ENCODE assay signal across 13 cellular contexts in genomic region chr13:102726430-102726829, GRCh38. TPM values are rescaled to one million over a fixed set of nuclear protein-coding genes. Genes with fewer than 3 reads are reported as not detected.
DNase-seq lines count a peak whose midpoint lies in the region; ATAC-seq and TF ChIP-seq lines count a peak whose summit lies in the region.
"Had no signal": no experiment of that assay in that cellular context is flagged by ENCODE, and none has a peak within 500 bp of the region (broad histone marks: within the 10 kb centered on the region; RNA-seq: fewer than 3 reads in every experiment).

No MANE protein-coding gene starts in this region.

- no peak for TF ChIP-seq EP300 in upper lobe of left lung (IDR thresholded peaks at IDR 0.05)

- no peaks in the 10 kb centered on the region for H3K79me2 ChIP-seq in DOHH2 (ENCODE audit: control insufficient read depth, low read length)

- no peaks in the 10 kb centered on the region for H3K9me2 ChIP-seq in DOHH2 (replicated peaks; ENCODE audit: control insufficient read depth, low read length)

- H3K9me3 Mint-ChIP-seq in natural killer cell = no peaks in the 10 kb centered on the region

- H4K20me1 ChIP-seq in DOHH2 (ENCODE audit: control insufficient read depth, insufficient read depth, low read depth, low read length) = no peaks in the 10 kb centered on the region

- peak; percentile 37 for DNase-seq in NCI-H82 treated with DMSO at 0.1 percent for 48 hours (lab: John Stamatoyannopoulos, UW; ENCODE audit: unreplicated experiment)
- DNase-seq in epithelial cell of proximal tubule (ENCODE audit: low read depth) = no peak
- no peak for DNase-seq in 8988T
- no peak for DNase-seq in upper lobe of left lung
- no peak for DNase-seq in amniotic stem cell (lab: John Stamatoyannopoulos, UW)
- no peak for DNase-seq in natural killer cell
- DNase-seq: activated CD4-positive, alpha-beta T cell treated with anti-CD3 and anti-CD28 coated beads, Interleukin-2, amount 50 U/mL, for 48 hours; PC-9; uterus had no signal

- H3K4me1 ChIP-seq in DOHH2 (ENCODE audit: control insufficient read depth, low read length) = no peaks in the 10 kb centered on the region
- H3K4me1 ChIP-seq in upper lobe of left lung = peaks cover 0 to 13% (median 9%) of the 10 kb centered on the region in 4 donors
- H3K4me1 ChIP-seq: uterus had no signal

- H3K4me3 ChIP-seq in DOHH2 (ENCODE audit: low read length) = no peak overlapping the region
- H3K4me3 ChIP-seq in epithelial cell of proximal tubule (ENCODE audit: low read depth, low read length) = no peak overlapping the region
- H3K4me3 ChIP-seq in upper lobe of left lung = no peak overlapping the region
- H3K4me3 ChIP-seq: PC-9, uterus had no signal

- ATAC-seq in GM21619 (IDR thresholded peaks at IDR 0.05; ENCODE audit: unreplicated experiment) (peak; percentile 52), upper lobe of left lung (ENCODE audit: low FRiP score in 2 of 2) (no peak), natural killer cell (no peak)

- H3K4me2 ChIP-seq in DOHH2 (ENCODE audit: low read length) = no peak overlapping the region
- H3K4me2 ChIP-seq: PC-9 had no signal

- intact Hi-C loops in natural killer cell (cut with micrococcal nuclease) = no loop called here

- no peaks in the 10 kb centered on the region for H3F3A ChIP-seq in DOHH2 (ENCODE audit: control insufficient read depth, insufficient read depth)

- H3K36me3 ChIP-seq in DOHH2 (ENCODE audit: control insufficient read depth, low read length) = no peaks in the 10 kb centered on the region
- H3K36me3 ChIP-seq in upper lobe of left lung = no peaks in the 10 kb centered on the region
- H3K36me3 ChIP-seq: uterus had no signal

- H3K4me3 Mint-ChIP-seq in natural killer cell = no peak overlapping the region

- no peaks in the 10 kb centered on the region for H3K36me3 Mint-ChIP-seq in natural killer cell

- peaks cover 12 to 19% of the 10 kb centered on the region in 2 donors for H3K4me1 Mint-ChIP-seq in natural killer cell

- no peak overlapping the region for H3K27ac Mint-ChIP-seq in natural killer cell
- H3K27ac Mint-ChIP-seq: progenitor cell of endocrine pancreas had no signal

- TF ChIP-seq CTCF in DOHH2 (IDR thresholded peaks at IDR 0.05; ENCODE audit: low read depth, low read length, poor library complexity, severe bottlenecking) = peak; percentile 8
- peak; percentile 43 for TF ChIP-seq CTCF in epithelial cell of proximal tubule (conservative IDR thresholded peaks at IDR 0.05; ENCODE audit: low read depth, low read length)
- no peak for TF ChIP-seq CTCF in upper lobe of left lung (IDR thresholded peaks at IDR 0.05)
- no peak for TF ChIP-seq CTCF in natural killer cell (IDR thresholded peaks at IDR 0.05)

- peaks cover 6 to 10% of the 10 kb centered on the region in 2 donors for H3K27me3 Mint-ChIP-seq in natural killer cell (ENCODE audit: low read depth in 2 of 2)
- H3K27me3 Mint-ChIP-seq: progenitor cell of endocrine pancreas had no signal

- H3K9me3 ChIP-seq in DOHH2 (ENCODE audit: control insufficient read depth, insufficient read depth, low read length) (no peaks in the 10 kb centered on the region), upper lobe of left lung (no peaks in the 10 kb centered on the region)
- H3K9me3 ChIP-seq: uterus had no signal

- H3K27me3 ChIP-seq in DOHH2 (ENCODE audit: control insufficient read depth, low read length) = peaks cover 8% of the 10 kb centered on the region; the same call in 1 of the 2 replicates
- no peaks in the 10 kb centered on the region for H3K27me3 ChIP-seq in upper lobe of left lung
- H3K27me3 ChIP-seq: uterus had no signal

- no peak overlapping the region for H3K27ac ChIP-seq in DOHH2 (ENCODE audit: low read depth, low read length)
- H3K27ac ChIP-seq in upper lobe of left lung = no peak overlapping the region
- H3K27ac ChIP-seq: PC-9, uterus had no signal

- 69 to 86% methylated on average over 2 of the region's 2 CpGs for WGBS in upper lobe of left lung, 2 donors

- TF ChIP-seq POLR2A in upper lobe of left lung (IDR thresholded peaks at IDR 0.05) = no peak

RNA-seq across cellular contexts. Expression of gene METTL21C, which starts 31.6 kb away (rescaled TPM):
- not detected in 2 replicates for total RNA-seq in epithelial cell of proximal tubule
- not detected for total RNA-seq in upper lobe of left lung
- not detected for total RNA-seq in natural killer cell
- total RNA-seq: astrocyte, PC-9, progenitor cell of endocrine pancreas had no signal

RNA-seq across cellular contexts. Expression of gene TEX30, which starts 47.2 kb away (rescaled TPM):
- total RNA-seq in epithelial cell of proximal tubule (38.7 and 49.3 TPM in 2 replicates), upper lobe of left lung (1 to 10 TPM in 5 of 6 donors, under 1 TPM in 1; 1.00 to 7.8 (median 6.2) TPM), natural killer cell (10 to 100 TPM in 1 of 3 donors, 1 to 10 TPM in 2; 8.7 to 10.3 (median 9.3) TPM)

Comparison
In these comparisons a context has a peak if more than half of its experiments do, and no peak if none do; other contexts are left out.
1. CTCF ChIP-seq: peak in DOHH2 (single experiment) and epithelial cell of proximal tubule (single experiment); none in upper lobe of left lung (0 of 6) and natural killer cell (single experiment).